9 cellular contexts compared by ENCODE assay signal in genomic region chr7:2567663-2568238, GRCh38. TPM values are rescaled to one million over a fixed set of nuclear protein-coding genes. Genes with fewer than 3 reads are reported as not detected.
DNase-seq lines count a peak whose midpoint lies in the region; ATAC-seq and TF ChIP-seq lines count a peak whose summit lies in the region.
"Had no signal": no experiment of that assay in that cellular context is flagged by ENCODE, and none has a peak within 500 bp of the region (broad histone marks: within the 10 kb centered on the region; RNA-seq: fewer than 3 reads in every experiment).

No MANE protein-coding gene starts in this region.

- intact Hi-C loops in left ventricle myocardium superior (cut with micrococcal nuclease) (loop anchor here (10.0 kb wide), 1 partner anchor 93 kb away; the partner anchor contains the start of gene GRIFIN), spleen (cut with DNase I; ENCODE audit: low total_unique reads) (no loop called here)

- H3F3A ChIP-seq in GM23248 (ENCODE audit: insufficient read depth): no peaks in the 10 kb centered on the region
- H3F3A ChIP-seq in SU-DHL-6 (ENCODE audit: insufficient read depth): no peaks in the 10 kb centered on the region

- no peaks in the 10 kb centered on the region for H3K36me3 ChIP-seq in GM23248 (ENCODE audit: low read depth)
- H3K36me3 ChIP-seq in SU-DHL-6 (ENCODE audit: low read length): no peaks in the 10 kb centered on the region
- peaks cover 0 to 19% (median 3%) of the 10 kb centered on the region in 6 donors for H3K36me3 ChIP-seq in spleen

- no peak overlapping the region for H2AFZ ChIP-seq in GM23248
- no peak overlapping the region for H2AFZ ChIP-seq in SU-DHL-6 (ENCODE audit: low read depth, low read length, severe bottlenecking)

- no peaks in the 10 kb centered on the region for H4K20me1 ChIP-seq in GM23248 (ENCODE audit: insufficient read depth)
- no peaks in the 10 kb centered on the region for H4K20me1 ChIP-seq in SU-DHL-6 (ENCODE audit: low read depth, low read length)

- WGBS in GM23248 (ENCODE audit: low coverage in 1 of 2, low lambda C conversion rate in 2 of 2, missing lambda C conversion rate in 2 of 2), 2 experiments: 63 to 70% methylated on average over 15 to 16 of the region's 16 CpGs
- 28 to 53% (median 34%) methylated on average over 13 to 16 of the region's 16 CpGs for WGBS in spleen, 5 donors

- in situ Hi-C loops in GM23248 (cut with MboI): no loop called here

- no peak for TF ChIP-seq POLR2A in spleen (IDR thresholded peaks at IDR 0.05)

- H3K4me3 ChIP-seq in GM23248 (no peak overlapping the region), SU-DHL-6 (ENCODE audit: insufficient read depth, low read length, poor library complexity, severe bottlenecking) (no peak overlapping the region), spleen (no peak overlapping the region)
- H3K4me3 ChIP-seq: skin epidermis had no signal

- no peak overlapping the region for H3K9ac ChIP-seq in GM23248
- H3K9ac ChIP-seq in SU-DHL-6 (ENCODE audit: low read length): no peak overlapping the region

- POLR2A ChIA-PET in HEK293T (lab: Yijun Ruan, JAX): no interaction called here

- H3K4me2 ChIP-seq in GM23248 (ENCODE audit: unreplicated experiment) (no peak overlapping the region), SU-DHL-6 (ENCODE audit: low read depth, low read length, poor library complexity, severe bottlenecking) (no peak overlapping the region)

- H3K27me3 ChIP-seq in GM23248 (replicated peaks; ENCODE audit: insufficient read depth) (no peaks in the 10 kb centered on the region), SU-DHL-6 (ENCODE audit: low read length) (no peaks in the 10 kb centered on the region), spleen (replicated peaks in 1 of 7) (no peaks in the 10 kb centered on the region)

- H3K79me2 ChIP-seq in GM23248 (ENCODE audit: insufficient read depth) (peaks cover 33% of the 10 kb centered on the region), SU-DHL-6 (ENCODE audit: insufficient read depth, low read length) (no peaks in the 10 kb centered on the region)

- ATAC-seq in left ventricle myocardium superior (peak; percentile 88), GM21723 (IDR thresholded peaks at IDR 0.05; ENCODE audit: unreplicated experiment) (no peak), GM19463 (IDR thresholded peaks at IDR 0.05; ENCODE audit: unreplicated experiment) (no peak)

- H3K4me1 ChIP-seq in GM23248 (ENCODE audit: insufficient read depth) (no peaks in the 10 kb centered on the region), spleen (peaks cover 0 to 37% (median 19%) of the 10 kb centered on the region in 6 donors)

- CTCF ChIA-PET in HEK293T (lab: Yijun Ruan, JAX): interaction anchor here (1.2 kb wide), 1 partner anchor 142 kb away, joined by 7 read pairs; no protein-coding TSS in a partner anchor

- no peaks in the 10 kb centered on the region for H3K9me3 ChIP-seq in GM23248 (ENCODE audit: low read depth)
- no peaks in the 10 kb centered on the region for H3K9me3 ChIP-seq in SU-DHL-6 (ENCODE audit: insufficient read depth, low read length)
- H3K9me3 ChIP-seq in spleen: no peaks in the 10 kb centered on the region

- TF ChIP-seq CTCF in SU-DHL-6 (IDR thresholded peaks at IDR 0.05; ENCODE audit: insufficient read depth, low read length, poor library complexity, severe bottlenecking) (peak; percentile 46), spleen (IDR thresholded peaks at IDR 0.05 in 8 of 11, conservative IDR thresholded peaks at IDR 0.05 in 3 of 11) (peak in 9 of 11 experiments; percentile 4 to 54 (median 43))

- H3K27ac ChIP-seq in GM23248 (no peak overlapping the region), SU-DHL-6 (ENCODE audit: low read depth, low read length) (no peak overlapping the region), spleen (no peak overlapping the region)

- no peaks in the 10 kb centered on the region for H3K9me2 ChIP-seq in GM23248 (ENCODE audit: insufficient read depth)
- H3K9me2 ChIP-seq in SU-DHL-6 (replicated peaks; ENCODE audit: insufficient read depth, low read length): no peaks in the 10 kb centered on the region

- peak; percentile 44 for DNase-seq in GM23248
- peak; percentile 55 for DNase-seq in left ventricle myocardium superior
- no peak for DNase-seq in spleen
- no peak for DNase-seq in SKM-1 treated with dmso at 0.1 percent for 144 hours (lab: John Stamatoyannopoulos, UW; ENCODE audit: unreplicated experiment)
- no peak for DNase-seq in HEK293T (ENCODE audit: extremely low spot score)

TF ChIP-seq in HEK293T, 16 proteins besides CTCF, POLR2A, EP300 and RAD21:
- TF ChIP-seq NFRKB (IDR thresholded peaks at IDR 0.05) (no peak), BHLHE40 (IDR thresholded peaks at IDR 0.05; ENCODE audit: borderline replicate concordance) (no peak), ARNT (IDR thresholded peaks at IDR 0.05) (no peak)

RNA-seq across cellular contexts. Expression of gene IQCE, which starts 9.0 kb away (rescaled TPM):
- total RNA-seq in GM23248 (2014; rRNA removed; shearing (Covaris generic)): 14.9 and 24.4 TPM in 2 replicates
- polyA plus RNA-seq in GM23248 (2016; fragmentation: Nextera tagmentation; extraction: Ambion mirVana): 12.1 and 14.7 TPM in 2 replicates
- 11.9 TPM for total RNA-seq in left ventricle myocardium superior
- total RNA-seq in spleen: 10 to 100 TPM in 6 of 7 donors, 1 to 10 TPM in 1; 7.1 to 17.1 (median 13.2) TPM
- 1 to 10 TPM; 1.2 to 4.4 (median 2.2) TPM for polyA plus RNA-seq in spleen

RNA-seq across cellular contexts. Expression of gene BRAT1, which starts 12.4 kb away (rescaled TPM):
- total RNA-seq in GM23248 (2014; rRNA removed; shearing (Covaris generic)): 37.9 and 39.7 TPM in 2 replicates
- 28.6 and 32.4 TPM in 2 replicates for polyA plus RNA-seq in GM23248 (2016; fragmentation: Nextera tagmentation; extraction: Ambion mirVana)
- 16.5 TPM for total RNA-seq in left ventricle myocardium superior
- 10 to 100 TPM; 25.3 to 37.3 (median 32.2) TPM for total RNA-seq in spleen
- polyA plus RNA-seq in spleen: 10 to 100 TPM; 26.6 to 50.9 (median 48.9) TPM

RNA-seq across cellular contexts. Expression of gene LFNG, which starts 48.2 kb away (rescaled TPM):
- total RNA-seq in GM23248 (2014; rRNA removed; shearing (Covaris generic)): 2.0 and 3.6 TPM in 2 replicates
- polyA plus RNA-seq in GM23248 (2016; fragmentation: Nextera tagmentation; extraction: Ambion mirVana): 0.18 and 0.19 TPM in 2 replicates
- total RNA-seq in left ventricle myocardium superior: 6.4 TPM
- total RNA-seq in spleen: 10 to 100 TPM; 33.3 to 47.4 (median 42.3) TPM
- 10 to 100 TPM; 21.2 to 22.4 (median 21.6) TPM for polyA plus RNA-seq in spleen

Comparison
In these comparisons a context has a peak if more than half of its experiments do, and no peak if none do; other contexts are left out.
1. DNase-seq: peak in GM23248 (single experiment) and left ventricle myocardium superior (single experiment); none in spleen (single experiment), SKM-1 treated with dmso at 0.1 percent for 144 hours (single experiment) and HEK293T (single experiment).